In genomic region chr18:58633874-58634273, GRCh38 we compare ENCODE assay signal across 21 cellular contexts. TPM values are rescaled to one million over a fixed set of nuclear protein-coding genes. Genes with fewer than 3 reads are reported as not detected.
"Had no signal": no experiment of that assay in that cellular context is flagged by ENCODE, and none has a peak within 500 bp of the region (broad histone marks: within the 10 kb centered on the region; RNA-seq: fewer than 3 reads in every experiment).

No MANE protein-coding gene starts in this region.

- H3K4me1 ChIP-seq: right atrium auricular region, tibial nerve had no signal

- H3K9me3 ChIP-seq: heart right ventricle, left ventricle myocardium inferior, mucosa of descending colon, right atrium auricular region, tibial nerve had no signal

- DNase-seq: activated B cell treated with CpG ODN at 0.5 μM for 24 hours; activated CD4-positive, alpha-beta T cell treated with anti-CD3 and anti-CD28 coated beads for 4 hours; activated CD8-positive, alpha-beta T cell treated with anti-CD3 and anti-CD28 coated beads, Interleukin-2, amount 10 ng/mL, durations not matched to agents 7 days and 5 days; activated effector memory CD4-positive, alpha-beta T cell treated with anti-CD3 and anti-CD28 coated beads, Interleukin-2, amount 50 U/mL, for 16 hours; activated T-cell treated with anti-CD3 and anti-CD28 coated beads, Interleukin-2, amount 50 U/mL, for 24 hours; aorta; cortex of kidney; effector CD4-positive, alpha-beta T cell; heart right ventricle; kidney glomerular epithelial cell; left ventricle myocardium inferior; mammary epithelial cell; mucosa of descending colon; naive B cell; stimulated activated CD4-positive, alpha-beta T cell treated with anti-CD3 and anti-CD28 coated beads, Interleukin-2, amount 100 ng/mL, for 24 hours had no signal

- H3K27me3 Mint-ChIP-seq: activated B cell treated with CpG ODN at 0.5 μM for 24 hours; activated T-cell treated with anti-CD3 and anti-CD28 coated beads, Interleukin-2, amount 50 U/mL, for 24 hours; central memory CD8-positive, alpha-beta T cell; naive B cell; stimulated activated naive CD8-positive, alpha-beta T cell treated with anti-CD3 and anti-CD28 coated beads, Interleukin-15, Interleukin-2, amounts not matched to agents 100 ng/mL and 50 ng/mL, for 24 hours had no signal

- ATAC-seq: activated CD8-positive, alpha-beta T cell treated with anti-CD3 and anti-CD28 coated beads, Interleukin-2, amount 10 ng/mL, durations not matched to agents 7 days and 5 days; heart right ventricle; mucosa of descending colon had no signal

- H3K9me3 Mint-ChIP-seq: activated B cell treated with CpG ODN at 0.5 μM for 24 hours; activated T-cell treated with anti-CD3 and anti-CD28 coated beads, Interleukin-2, amount 50 U/mL, for 24 hours; central memory CD8-positive, alpha-beta T cell; naive B cell; neural crest cell; stimulated activated naive CD8-positive, alpha-beta T cell treated with anti-CD3 and anti-CD28 coated beads, Interleukin-15, Interleukin-2, amounts not matched to agents 100 ng/mL and 50 ng/mL, for 24 hours had no signal

- H3K27ac Mint-ChIP-seq: activated B cell treated with CpG ODN at 0.5 μM for 24 hours; activated CD8-positive, alpha-beta T cell treated with anti-CD3 and anti-CD28 coated beads, Interleukin-2, amount 10 ng/mL, durations not matched to agents 7 days and 5 days; activated T-cell treated with anti-CD3 and anti-CD28 coated beads, Interleukin-2, amount 50 U/mL, for 24 hours; progenitor cell of endocrine pancreas; stimulated activated naive CD8-positive, alpha-beta T cell treated with anti-CD3 and anti-CD28 coated beads, Interleukin-15, Interleukin-2, amounts not matched to agents 100 ng/mL and 50 ng/mL, for 24 hours had no signal

- H3K36me3 ChIP-seq: heart right ventricle, left ventricle myocardium inferior, right atrium auricular region, tibial nerve had no signal

- H3K4me3 ChIP-seq: heart right ventricle, left ventricle myocardium inferior, mucosa of descending colon, right atrium auricular region, tibial nerve had no signal

- H3K27ac ChIP-seq: left ventricle myocardium inferior, right atrium auricular region, tibial nerve had no signal

- H3K36me3 Mint-ChIP-seq: naive B cell had no signal

- H3K4me3 Mint-ChIP-seq: activated B cell treated with CpG ODN at 0.5 μM for 24 hours; activated CD8-positive, alpha-beta T cell treated with anti-CD3 and anti-CD28 coated beads, Interleukin-2, amount 10 ng/mL, durations not matched to agents 7 days and 5 days; activated T-cell treated with anti-CD3 and anti-CD28 coated beads, Interleukin-2, amount 50 U/mL, for 24 hours; central memory CD8-positive, alpha-beta T cell; naive B cell; neural crest cell; stimulated activated naive CD8-positive, alpha-beta T cell treated with anti-CD3 and anti-CD28 coated beads, Interleukin-15, Interleukin-2, amounts not matched to agents 100 ng/mL and 50 ng/mL, for 24 hours had no signal

- H3K27me3 ChIP-seq: heart right ventricle, right atrium auricular region, tibial nerve had no signal

RNA-seq across cellular contexts. Expression of gene ALPK2, which starts 5.0 kb away (rescaled TPM):
- total RNA-seq: activated CD8-positive, alpha-beta T cell treated with anti-CD3 and anti-CD28 coated beads, Interleukin-2, amount 10 ng/mL, durations not matched to agents 7 days and 5 days; neural crest cell had no signal
